Comparison of ENCODE assay signal across 15 cellular contexts in the genomic region with DNA sequence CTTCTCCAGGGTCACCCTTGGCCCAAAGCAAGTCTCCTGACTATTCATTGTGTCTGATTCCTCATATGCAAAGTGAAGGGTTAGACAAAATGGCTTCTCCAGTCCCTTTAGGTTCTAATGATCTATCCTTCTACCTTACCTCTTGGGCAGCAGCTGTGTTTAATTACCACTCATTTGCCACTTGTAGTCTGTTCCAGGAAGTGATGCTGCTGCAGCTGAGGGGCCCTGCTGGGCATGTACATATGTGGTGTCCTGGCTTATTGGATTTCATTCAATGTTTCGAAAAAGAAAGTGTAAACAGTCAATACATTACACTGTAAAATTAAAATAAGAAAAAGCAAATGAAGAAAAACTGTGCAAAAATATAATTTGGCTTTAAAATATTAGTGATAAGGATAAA. TPM values are rescaled to one million over a fixed set of nuclear protein-coding genes. Genes with fewer than 3 reads are reported as not detected.
DNase-seq lines count a peak whose midpoint lies in the region; ATAC-seq and TF ChIP-seq lines count a peak whose summit lies in the region.
"Had no signal": no experiment of that assay in that cellular context is flagged by ENCODE, and none has a peak within 500 bp of the region (broad histone marks: within the 10 kb centered on the region; RNA-seq: fewer than 3 reads in every experiment).

No MANE protein-coding gene starts in this region.

- H3K4me3 ChIP-seq in smooth muscle cell (no peak overlapping the region), OCI-LY7 (ENCODE audit: low read depth, low read length, poor library complexity, severe bottlenecking) (no peak overlapping the region)
- H3K4me3 ChIP-seq: Peyer's patch, skin epidermis, uterus had no signal

- H3K79me2 ChIP-seq in smooth muscle cell (ENCODE audit: low read depth) (no peaks in the 10 kb centered on the region), OCI-LY7 (ENCODE audit: insufficient read depth, low read depth, low read length) (no peaks in the 10 kb centered on the region)

- ATAC-seq in GM19467 (IDR thresholded peaks at IDR 0.05; ENCODE audit: unreplicated experiment) (no peak), foreskin keratinocyte (no peak)

- H3F3A ChIP-seq in smooth muscle cell (ENCODE audit: low read depth) = no peaks in the 10 kb centered on the region

- H3K9me3 ChIP-seq in smooth muscle cell (replicated peaks; ENCODE audit: low read depth) = peaks cover 5% of the 10 kb centered on the region
- H3K9me3 ChIP-seq in OCI-LY7 (ENCODE audit: low read length) = no peaks in the 10 kb centered on the region
- H3K9me3 ChIP-seq: uterus had no signal

- H3K27me3 ChIP-seq in smooth muscle cell (ENCODE audit: low read depth) = no peaks in the 10 kb centered on the region
- H3K27me3 ChIP-seq in foreskin keratinocyte = no peaks in the 10 kb centered on the region
- H3K27me3 ChIP-seq: Peyer's patch, uterus had no signal

- POLR2A ChIA-PET in OCI-LY7 (lab: Charles Lee) = no interaction called here

- no peaks in the 10 kb centered on the region for H3K36me3 ChIP-seq in smooth muscle cell (ENCODE audit: low read depth)
- H3K36me3 ChIP-seq in OCI-LY7 (ENCODE audit: insufficient read depth, low read length) = no peaks in the 10 kb centered on the region
- H3K36me3 ChIP-seq: uterus had no signal

- no peak overlapping the region for H3K27ac ChIP-seq in smooth muscle cell (ENCODE audit: low read depth)
- H3K27ac ChIP-seq in foreskin keratinocyte = no peak overlapping the region
- H3K27ac ChIP-seq in OCI-LY7 (ENCODE audit: low read depth, low read length, poor library complexity, severe bottlenecking) = no peak overlapping the region
- H3K27ac ChIP-seq: epithelial cell of prostate, Peyer's patch, skin epidermis, uterus, VCaP had no signal

- no peak overlapping the region for H3K9ac ChIP-seq in smooth muscle cell (ENCODE audit: low read depth)

- TF ChIP-seq CTCF in smooth muscle cell (IDR thresholded peaks at IDR 0.05; ENCODE audit: borderline replicate concordance, insufficient read depth, poor library complexity, severe bottlenecking) (no peak), foreskin keratinocyte (conservative IDR thresholded peaks at IDR 0.05) (no peak), OCI-LY7 (conservative IDR thresholded peaks at IDR 0.05; ENCODE audit: low read length) (no peak)

- 88% methylated on average over 1 of the region's 1 CpG for WGBS in smooth muscle cell (ENCODE audit: low lambda C conversion rate)

- H3K4me2 ChIP-seq in smooth muscle cell (no peak overlapping the region), OCI-LY7 (ENCODE audit: low read length) (no peak overlapping the region)

- peak overlapping the region; percentile 79 for H2AFZ ChIP-seq in smooth muscle cell (ENCODE audit: low read depth)
- H2AFZ ChIP-seq in OCI-LY7 (ENCODE audit: low read length) = no peak overlapping the region

- H4K20me1 ChIP-seq in smooth muscle cell (ENCODE audit: low read depth) (no peaks in the 10 kb centered on the region), OCI-LY7 (ENCODE audit: insufficient read depth, low read length) (no peaks in the 10 kb centered on the region)

- no TSS peak for BruUV-seq in OCI-LY7 (replicated peaks; lab: Mats Ljungman, UMichigan)

- CTCF ChIA-PET in OCI-LY7 (lab: Charles Lee; ENCODE audit: unreplicated experiment) = no interaction called here

- no peaks in the 10 kb centered on the region for H3K9me2 ChIP-seq in OCI-LY7 (ENCODE audit: insufficient read depth, low read length)

- H3K4me1 ChIP-seq in smooth muscle cell (ENCODE audit: low read depth) = no peaks in the 10 kb centered on the region
- no peaks in the 10 kb centered on the region for H3K4me1 ChIP-seq in foreskin keratinocyte
- H3K4me1 ChIP-seq in OCI-LY7 (ENCODE audit: insufficient read depth, low read length, poor library complexity, severe bottlenecking) = no peaks in the 10 kb centered on the region
- H3K4me1 ChIP-seq: Peyer's patch, uterus had no signal

- intact Hi-C loops in OCI-LY7 (cut with micrococcal nuclease; ENCODE audit: unreplicated experiment) = no loop called here

- DNase-seq in NCI-H526 (lab: John Stamatoyannopoulos, UW) (peak; percentile 3 to 12), NCI-H526 treated with DMSO at 0.1 percent for 48 hours (lab: John Stamatoyannopoulos, UW) (no peak), NCI-H146 treated with DMSO at 0.1 percent for 48 hours (lab: John Stamatoyannopoulos, UW; ENCODE audit: unreplicated experiment) (peak; percentile 95), smooth muscle cell (lab: John Stamatoyannopoulos, UW; ENCODE audit: unreplicated experiment) (no peak), foreskin keratinocyte (no peak), OCI-LY7 (ENCODE audit: low spot score) (no peak)
- DNase-seq: naive B cell, Peyer's patch, uterus had no signal

TF ChIP-seq in PFSK-1, 5 proteins besides CTCF, POLR2A, EP300 and RAD21:
- TF ChIP-seq TAF1 (IDR thresholded peaks at IDR 0.05; ENCODE audit: borderline replicate concordance, insufficient read depth, low read length) (no peak), SIN3A (IDR thresholded peaks at IDR 0.05; ENCODE audit: borderline replicate concordance, insufficient read depth, low read length) (peak; percentile 41; the same call in 1 of the 2 replicates)
- TF ChIP-seq, protein P1, sequence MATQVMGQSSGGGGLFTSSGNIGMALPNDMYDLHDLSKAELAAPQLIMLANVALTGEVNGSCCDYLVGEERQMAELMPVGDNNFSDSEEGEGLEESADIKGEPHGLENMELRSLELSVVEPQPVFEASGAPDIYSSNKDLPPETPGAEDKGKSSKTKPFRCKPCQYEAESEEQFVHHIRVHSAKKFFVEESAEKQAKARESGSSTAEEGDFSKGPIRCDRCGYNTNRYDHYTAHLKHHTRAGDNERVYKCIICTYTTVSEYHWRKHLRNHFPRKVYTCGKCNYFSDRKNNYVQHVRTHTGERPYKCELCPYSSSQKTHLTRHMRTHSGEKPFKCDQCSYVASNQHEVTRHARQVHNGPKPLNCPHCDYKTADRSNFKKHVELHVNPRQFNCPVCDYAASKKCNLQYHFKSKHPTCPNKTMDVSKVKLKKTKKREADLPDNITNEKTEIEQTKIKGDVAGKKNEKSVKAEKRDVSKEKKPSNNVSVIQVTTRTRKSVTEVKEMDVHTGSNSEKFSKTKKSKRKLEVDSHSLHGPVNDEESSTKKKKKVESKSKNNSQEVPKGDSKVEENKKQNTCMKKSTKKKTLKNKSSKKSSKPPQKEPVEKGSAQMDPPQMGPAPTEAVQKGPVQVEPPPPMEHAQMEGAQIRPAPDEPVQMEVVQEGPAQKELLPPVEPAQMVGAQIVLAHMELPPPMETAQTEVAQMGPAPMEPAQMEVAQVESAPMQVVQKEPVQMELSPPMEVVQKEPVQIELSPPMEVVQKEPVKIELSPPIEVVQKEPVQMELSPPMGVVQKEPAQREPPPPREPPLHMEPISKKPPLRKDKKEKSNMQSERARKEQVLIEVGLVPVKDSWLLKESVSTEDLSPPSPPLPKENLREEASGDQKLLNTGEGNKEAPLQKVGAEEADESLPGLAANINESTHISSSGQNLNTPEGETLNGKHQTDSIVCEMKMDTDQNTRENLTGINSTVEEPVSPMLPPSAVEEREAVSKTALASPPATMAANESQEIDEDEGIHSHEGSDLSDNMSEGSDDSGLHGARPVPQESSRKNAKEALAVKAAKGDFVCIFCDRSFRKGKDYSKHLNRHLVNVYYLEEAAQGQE (IDR thresholded peaks at IDR 0.05; ENCODE audit: insufficient read depth in 1 of 2, low read depth in 2 of 2, low read length in 2 of 2) = no peak; a peak in 1 of 4 replicates
TF ChIP-seq in PFSK-1: peak in this region for 1.

RNA-seq across cellular contexts. Expression of a gene that starts 36.6 kb away (rescaled TPM):
- polyA plus RNA-seq in PFSK-1 (2012; ENCODE audit: insufficient read length, low read depth) = not detected
- 0.13 and 0.31 TPM in 2 replicates for total RNA-seq in smooth muscle cell
- 0.31 and 0.50 TPM in 2 replicates for polyA plus RNA-seq in smooth muscle cell
- total RNA-seq in foreskin keratinocyte = 0.32 TPM in 1 of 2 replicates, not detected in the other
- 0.09 TPM in 1 of 2 replicates, not detected in the other for polyA plus RNA-seq in foreskin keratinocyte
- total RNA-seq in OCI-LY7 (2014; rRNA removed; shearing (Covaris generic)) = not detected in 2 replicates
- total RNA-seq in OCI-LY7 (2022) = not detected in 2 replicates
- polyA plus RNA-seq: AG04450 had no signal

Comparison
In these comparisons a context has a peak if more than half of its experiments do, and no peak if none do; other contexts are left out.
1. DNase-seq: peak in NCI-H526 (2 of 2) and NCI-H146 treated with DMSO at 0.1 percent for 48 hours (single experiment); none in NCI-H526 treated with DMSO at 0.1 percent for 48 hours (single experiment), smooth muscle cell (single experiment), foreskin keratinocyte (0 of 2) and OCI-LY7 (single experiment).